In the genomic region with DNA sequence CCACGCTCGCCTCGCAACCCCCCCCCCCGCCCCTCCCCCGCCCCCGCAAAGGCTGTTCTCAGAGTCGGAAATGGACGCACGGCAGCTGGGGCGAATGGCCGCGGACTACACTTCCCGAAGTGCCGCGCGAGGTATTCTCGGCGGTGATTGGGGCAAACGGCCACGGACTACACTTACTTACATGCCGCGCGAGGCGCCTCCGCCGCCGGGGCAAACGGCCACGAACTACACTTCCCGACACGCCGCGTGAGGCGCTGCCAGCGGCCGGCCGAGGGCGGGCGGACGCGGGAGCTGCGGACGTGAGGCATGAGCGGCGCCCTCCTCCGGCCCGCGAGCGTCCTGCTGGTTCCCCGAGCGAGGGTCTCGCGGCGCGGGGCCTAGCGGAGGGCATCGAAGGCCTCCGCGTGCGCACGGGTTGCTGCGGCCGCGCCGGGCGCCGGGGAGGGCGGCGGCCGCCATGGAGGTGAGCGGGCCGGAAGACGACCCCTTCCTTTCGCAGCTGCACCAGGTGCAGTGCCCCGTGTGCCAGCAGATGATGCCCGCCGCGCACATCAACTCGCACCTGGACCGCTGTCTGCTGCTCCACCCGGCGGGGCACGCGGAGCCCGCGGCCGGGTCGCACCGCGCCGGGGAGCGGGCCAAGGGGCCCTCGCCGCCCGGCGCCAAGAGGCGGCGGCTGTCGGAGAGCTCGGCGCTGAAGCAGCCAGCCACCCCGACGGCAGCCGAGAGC, we compare ENCODE assay signal across 9 cellular contexts. TPM values are rescaled to one million over a fixed set of nuclear protein-coding genes. Genes with fewer than 3 reads are reported as not detected.
DNase-seq lines count a peak whose midpoint lies in the region; ATAC-seq, FAIRE-seq and TF ChIP-seq lines count a peak whose summit lies in the region.
"Had no signal": no experiment of that assay in that cellular context is flagged by ENCODE, and none has a peak within 500 bp of the region (broad histone marks: within the 10 kb centered on the region; RNA-seq: fewer than 3 reads in every experiment).

A gene (plus strand): TSS at position 228 of the 730 bp plus-strand sequence. CDS start 230 bp downstream, at position 458.

- H3K9ac ChIP-seq in kidney (ENCODE audit: low read length in 2 of 2), result peak within 1 kb of the TSS; percentile 72 to 82

- no peaks in the 10 kb centered on the region for H3K9me3 ChIP-seq in kidney (ENCODE audit: control insufficient read depth in 1 of 2, low read length in 2 of 2)

- no peaks in the 10 kb centered on the region for H3K36me3 ChIP-seq in kidney (ENCODE audit: control insufficient read depth in 1 of 2, insufficient read depth in 2 of 2, low read length in 2 of 2)

- ATAC-seq in GM19043 (IDR thresholded peaks at IDR 0.05; ENCODE audit: low read depth, unreplicated experiment) (peak; percentile 82), HG03378 (IDR thresholded peaks at IDR 0.05; ENCODE audit: unreplicated experiment) (peak; percentile 90)

- peak within 1 kb of the TSS; percentile 90 to 94 for H3K27ac ChIP-seq in kidney (ENCODE audit: low read depth in 2 of 2, low read length in 2 of 2)

- FAIRE-seq in kidney (lab: Jason Lieb, UNC), result no peak
- FAIRE-seq: colon had no signal

- H3K4me1 ChIP-seq in kidney (ENCODE audit: control insufficient read depth in 1 of 2, insufficient read depth in 1 of 2, low read depth in 1 of 2, low read length in 2 of 2), result peaks cover 3 to 16% of the 10 kb centered on the region in 2 donors

- DNase-seq in AG09319 (ENCODE audit: extremely low read depth, low read depth) (peak; percentile 99), NCI-H446 treated with DMSO at 0.1 percent for 48 hours (lab: John Stamatoyannopoulos, UW) (peak; percentile 98), cerebellar nuclear complex (lab: John Stamatoyannopoulos, UW) (peak; percentile 89 to 94), kidney (peak; percentile 100)
- DNase-seq in activated CD4-positive, CD25-positive, alpha-beta regulatory T cell treated with anti-CD3 and anti-CD28 coated beads, Interleukin-2, amount 50 U/mL, for 72 hours, result peak; percentile 92
- peak; percentile 97 for DNase-seq in stimulated activated CD4-positive, alpha-beta T cell treated with anti-CD3 and anti-CD28 coated beads, Interleukin-15, amount 100 ng/mL, for 24 hours

- peak within 1 kb of the TSS; percentile 78 to 87 for H3K4me3 ChIP-seq in kidney (ENCODE audit: low read length in 2 of 2)

- intact Hi-C loops in kidney (cut with DNase I), result no loop called here

- TF ChIP-seq CTCF in AG09319 (IDR thresholded peaks at IDR 0.05; ENCODE audit: low read depth, low read length) (peak; percentile 30), kidney (IDR thresholded peaks at IDR 0.05; ENCODE audit: borderline replicate concordance, extremely low read depth, insufficient read depth) (peak; percentile 47)

RNA-seq across cellular contexts. Expression of the gene that starts here (rescaled TPM):
- total RNA-seq in kidney, result 38.0 TPM
- polyA plus RNA-seq in kidney (ENCODE audit: insufficient read depth, low read depth, low replicate concordance), result 46.3 TPM

Comparison
In these comparisons a context has a peak if more than half of its experiments do, and no peak if none do; other contexts are left out.
1. Peak in every context shown above with its lines: DNase-seq, ATAC-seq, H3K4me3 ChIP-seq and H3K27ac ChIP-seq.